25 cellular contexts compared by ENCODE assay signal in genomic region chr2:47360283-47360682, GRCh38. TPM values are rescaled to one million over a fixed set of nuclear protein-coding genes. Genes with fewer than 3 reads are reported as not detected.
A peak's percentile ranks its signal among the peaks of the same experiment; 100 is the strongest.
DNase-seq lines count a peak whose midpoint lies in the region; ATAC-seq, FAIRE-seq and TF ChIP-seq lines count a peak whose summit lies in the region.
"Had no signal": no experiment of that assay in that cellular context is flagged by ENCODE, and none has a peak within 500 bp of the region (broad histone marks: within the 10 kb centered on the region; RNA-seq: fewer than 3 reads in every experiment).

No MANE protein-coding gene starts in this region.

- FAIRE-seq in small intestine (lab: Jason Lieb, UNC): no peak
- FAIRE-seq: A204.1 had no signal

- 60 to 74% methylated on average over 3 of the region's 3 CpGs for WGBS in GM23248 (ENCODE audit: low coverage in 1 of 2, low lambda C conversion rate in 2 of 2, missing lambda C conversion rate in 2 of 2), 2 experiments
- 17 to 52% (median 19%) methylated on average over 3 of the region's 3 CpGs for WGBS in small intestine, 3 donors
- WGBS in esophagus squamous epithelium, 2 donors: 61 to 78% methylated on average over 3 of the region's 3 CpGs

- no peaks in the 10 kb centered on the region for H3K9me3 ChIP-seq in GM23248 (ENCODE audit: low read depth)
- no peaks in the 10 kb centered on the region for H3K9me3 ChIP-seq in Peyer's patch
- no peaks in the 10 kb centered on the region for H3K9me3 ChIP-seq in small intestine (ENCODE audit: control insufficient read depth, low read depth)
- no peaks in the 10 kb centered on the region for H3K9me3 ChIP-seq in esophagus squamous epithelium
- H3K9me3 ChIP-seq: BE2C had no signal

- TF ChIP-seq POLR2A in Peyer's patch (IDR thresholded peaks at IDR 0.05): peak in 1 of 2 donors; percentile 26
- TF ChIP-seq POLR2A in esophagus squamous epithelium (IDR thresholded peaks at IDR 0.05): no peak

- no peaks in the 10 kb centered on the region for H3K9me2 ChIP-seq in GM23248 (ENCODE audit: insufficient read depth)

- no peak for DNase-seq in GM23248
- DNase-seq in Peyer's patch: peak in 1 of 3 donors; percentile 57
- DNase-seq in left colon: peak in 1 of 2 donors; percentile 69
- peak; percentile 98 for DNase-seq in small intestine
- no peak for DNase-seq in amniotic stem cell (lab: John Stamatoyannopoulos, UW)
- no peak for DNase-seq in 8988T
- DNase-seq in esophagus squamous epithelium (lab: John Stamatoyannopoulos, UW): no peak
- DNase-seq: BE2C, GF-D8, H7, KG1, MV-4-11, NCI-H1105 treated with DMSO at 0.1 percent for 48 hours, NCI-H1694, NCI-H2081, NCI-H2171, NCI-H345, NCI-H524 treated with DMSO at 0.1 percent for 48 hours, NCI-H82, RPMI8226, SHP77, SW 1271 had no signal

- H3K4me1 ChIP-seq in GM23248 (ENCODE audit: insufficient read depth): peaks cover 15% of the 10 kb centered on the region
- peaks cover 0 to 40% (median 3%) of the 10 kb centered on the region in 4 donors for H3K4me1 ChIP-seq in Peyer's patch
- peaks cover 0 to 6% of the 10 kb centered on the region in 2 donors for H3K4me1 ChIP-seq in small intestine (ENCODE audit: control insufficient read depth in 2 of 2, insufficient read depth in 1 of 2, low read depth in 1 of 2, low read length in 1 of 2)
- no peaks in the 10 kb centered on the region for H3K4me1 ChIP-seq in esophagus squamous epithelium

- H3K4me3 ChIP-seq in GM23248 (no peak overlapping the region), Peyer's patch (peak overlapping the region in 1 of 4 donors; percentile 19), small intestine (ENCODE audit: low read depth in 1 of 2, low read length in 2 of 2) (no peak overlapping the region), esophagus squamous epithelium (no peak overlapping the region)

- intact Hi-C loops in left colon (cut with DNase I, micrococcal nuclease): no loop called here
- intact Hi-C loops in esophagus squamous epithelium (cut with DNase I): no loop called here

- no peaks in the 10 kb centered on the region for H3K27me3 ChIP-seq in GM23248 (replicated peaks; ENCODE audit: insufficient read depth)
- H3K27me3 ChIP-seq in Peyer's patch: no peaks in the 10 kb centered on the region
- H3K27me3 ChIP-seq in small intestine (ENCODE audit: control insufficient read depth in 2 of 2, insufficient read depth in 2 of 2, low read length in 2 of 2): no peaks in the 10 kb centered on the region
- H3K27me3 ChIP-seq in esophagus squamous epithelium: no peaks in the 10 kb centered on the region
- H3K27me3 ChIP-seq: BE2C had no signal

- H4K20me1 ChIP-seq in GM23248 (ENCODE audit: insufficient read depth): no peaks in the 10 kb centered on the region

- H2AFZ ChIP-seq in GM23248: no peak overlapping the region

- H3K27ac ChIP-seq in GM23248: peak overlapping the region; percentile 33
- peak overlapping the region in 3 of 4 donors; percentile 77 to 97 (median 94) for H3K27ac ChIP-seq in Peyer's patch
- H3K27ac ChIP-seq in small intestine (ENCODE audit: low read depth in 1 of 2, low read length in 1 of 2): peak overlapping the region; percentile 66 to 85
- H3K27ac ChIP-seq in esophagus squamous epithelium: no peak overlapping the region

- TF ChIP-seq CTCF in Peyer's patch (IDR thresholded peaks at IDR 0.05): no peak
- no peak for TF ChIP-seq CTCF in esophagus squamous epithelium (IDR thresholded peaks at IDR 0.05)

- peaks cover 26% of the 10 kb centered on the region; the same call in 1 of the 2 replicates for H3F3A ChIP-seq in GM23248 (ENCODE audit: insufficient read depth)

- H3K9ac ChIP-seq in GM23248: no peak overlapping the region

- H3K36me3 ChIP-seq in GM23248 (ENCODE audit: low read depth) (no peaks in the 10 kb centered on the region), Peyer's patch (no peaks in the 10 kb centered on the region), small intestine (ENCODE audit: control insufficient read depth in 2 of 2, insufficient read depth in 2 of 2, low read length in 2 of 2) (no peaks in the 10 kb centered on the region), esophagus squamous epithelium (no peaks in the 10 kb centered on the region)
- H3K36me3 ChIP-seq: BE2C had no signal

- no peaks in the 10 kb centered on the region for H3K79me2 ChIP-seq in GM23248 (ENCODE audit: insufficient read depth)

- in situ Hi-C loops in GM23248 (cut with MboI): no loop called here

- ATAC-seq in left colon: peak; percentile 78
- ATAC-seq in HG03097 (IDR thresholded peaks at IDR 0.05; ENCODE audit: low FRiP score, unreplicated experiment): no peak

- H3K4me2 ChIP-seq in GM23248 (ENCODE audit: unreplicated experiment): no peak overlapping the region

RNA-seq across cellular contexts. Expression of gene EPCAM, which starts 8.8 kb away (rescaled TPM):
- 0.22 TPM in 1 of 2 replicates, not detected in the other for total RNA-seq in GM23248 (2014; rRNA removed; shearing (Covaris generic))
- polyA plus RNA-seq in GM23248 (2016; fragmentation: Nextera tagmentation; extraction: Ambion mirVana) (not detected in 2 replicates), small intestine (100 to 1,000 TPM; 580 to 727 (median 671) TPM)
- total RNA-seq in Peyer's patch (100 to 1,000 TPM in 3 of 4 donors, 10 to 100 TPM in 1; 62.7 to 969 (median 724) TPM), left colon (1,000 to 10,000 TPM; 1,569 to 1,978 TPM), esophagus squamous epithelium (10 to 100 TPM in 2 of 4 donors, 1 to 10 TPM in 2; 5.7 to 16.0 (median 10.2) TPM)
- total RNA-seq: OCI-LY7 had no signal

RNA-seq across cellular contexts. Expression of gene MSH2, which starts 42.7 kb away (rescaled TPM):
- total RNA-seq in GM23248 (2014; rRNA removed; shearing (Covaris generic)): 21.6 and 21.8 TPM in 2 replicates
- polyA plus RNA-seq in GM23248 (2016; fragmentation: Nextera tagmentation; extraction: Ambion mirVana) (17.1 and 17.8 TPM in 2 replicates), small intestine (10 to 100 TPM in 1 of 3 donors, 1 to 10 TPM in 2; 4.0 to 15.7 (median 4.9) TPM)
- total RNA-seq in Peyer's patch (10 to 100 TPM in 1 of 4 donors, 1 to 10 TPM in 3; 5.8 to 23.1 (median 9.2) TPM), left colon (10 to 100 TPM; 10.9 to 12.2 TPM), esophagus squamous epithelium (10 to 100 TPM in 3 of 4 donors, 1 to 10 TPM in 1; 8.3 to 14.4 (median 12.3) TPM)

Comparison
In these comparisons a context has a peak if more than half of its experiments do, and no peak if none do; other contexts are left out.
1. H3K27ac ChIP-seq: peak in GM23248 (single experiment), Peyer's patch (3 of 4) and small intestine (2 of 2); none in esophagus squamous epithelium (0 of 4).